ENCODE assay signal across 16 cellular contexts in genomic region chr9:100354121-100354800, GRCh38. TPM values are rescaled to one million over a fixed set of nuclear protein-coding genes. Genes with fewer than 3 reads are reported as not detected.
DNase-seq lines count a peak whose midpoint lies in the region; ATAC-seq, FAIRE-seq and TF ChIP-seq lines count a peak whose summit lies in the region.
"Had no signal": no experiment of that assay in that cellular context is flagged by ENCODE, and none has a peak within 500 bp of the region (broad histone marks: within the 10 kb centered on the region; RNA-seq: fewer than 3 reads in every experiment).

No MANE protein-coding gene starts in this region.

- peaks cover 0 to 14% of the 10 kb centered on the region in 2 donors for H3K4me1 ChIP-seq in right atrium auricular region

- DNase-seq in NOMO-1 treated with DMSO at 0.1 percent for 48 hours (lab: John Stamatoyannopoulos, UW; ENCODE audit: unreplicated experiment) = peak; percentile 16
- no peak for DNase-seq in NOMO-1 treated with dmso at 0.1 percent for 144 hours (lab: John Stamatoyannopoulos, UW; ENCODE audit: unreplicated experiment)
- DNase-seq in HFFc6 = no peak
- DNase-seq in naive thymus-derived CD8-positive, alpha-beta T cell = peak in 1 of 10 donors; percentile 7
- DNase-seq in right atrium auricular region (ENCODE audit: low spot score) = no peak
- no peak for DNase-seq in RCC 7860 (ENCODE audit: low spot score)
- DNase-seq: activated CD4-positive, alpha-beta T cell treated with anti-CD3 and anti-CD28 coated beads, Interleukin-2, amount 50 U/mL, for 1 hour; NCI-H1930; pancreas; stimulated activated CD4-positive, alpha-beta T cell treated with anti-CD3 and anti-CD28 coated beads, Interleukin-4, amount 100 ng/mL, for 1 hour had no signal

- no peaks in the 10 kb centered on the region for H3K27me3 ChIP-seq in right atrium auricular region
- H3K27me3 ChIP-seq: esophagus muscularis mucosa, pancreas, suprapubic skin had no signal

- H3K27me3 Mint-ChIP-seq in HFFc6 (ENCODE audit: insufficient read depth) = peaks cover 3% of the 10 kb centered on the region; the same call in 1 of the 2 replicates
- H3K27me3 Mint-ChIP-seq in activated T-helper 17 cell treated with anti-CD3 and anti-CD28 coated beads, Interleukin-2, amount 50 U/mL, for 72 hours = no peaks in the 10 kb centered on the region
- no peaks in the 10 kb centered on the region for H3K27me3 Mint-ChIP-seq in naive thymus-derived CD8-positive, alpha-beta T cell

- H3K27ac ChIP-seq in right atrium auricular region = no peak overlapping the region
- H3K27ac ChIP-seq: esophagus muscularis mucosa, pancreas, RWPE1, suprapubic skin had no signal

- no peak for FAIRE-seq in RCC 7860 (lab: Jason Lieb, UNC)
- FAIRE-seq: A204.1, pancreas had no signal

- H3K4me3 ChIP-seq in right atrium auricular region = no peak overlapping the region

- H3K4me3 Mint-ChIP-seq in HFFc6 = peak overlapping the region; percentile 14
- H3K4me3 Mint-ChIP-seq in activated T-helper 17 cell treated with anti-CD3 and anti-CD28 coated beads, Interleukin-2, amount 50 U/mL, for 72 hours = peak overlapping the region; percentile 98
- H3K4me3 Mint-ChIP-seq in naive thymus-derived CD8-positive, alpha-beta T cell = peak overlapping the region; percentile 2 to 75 (median 55)

- TF ChIP-seq CTCF in HFFc6 (IDR thresholded peaks at IDR 0.05) = 0 out of 2 replicates have a peak, but pooled peaks have one; percentile 15
- TF ChIP-seq CTCF in right atrium auricular region (IDR thresholded peaks at IDR 0.05) = no peak

- H3K36me3 ChIP-seq in right atrium auricular region = no peaks in the 10 kb centered on the region
- H3K36me3 ChIP-seq: esophagus muscularis mucosa, pancreas, suprapubic skin had no signal

- ATAC-seq in activated T-helper 17 cell treated with anti-CD3 and anti-CD28 coated beads, Interleukin-2, amount 50 U/mL, for 72 hours (replicated peaks) = no peak
- ATAC-seq in naive thymus-derived CD8-positive, alpha-beta T cell = no peak
- no peak for ATAC-seq in HG03571 (IDR thresholded peaks at IDR 0.05; ENCODE audit: unreplicated experiment)
- ATAC-seq: pancreas had no signal

- H3K9me3 ChIP-seq in right atrium auricular region = no peaks in the 10 kb centered on the region
- H3K9me3 ChIP-seq: esophagus muscularis mucosa, pancreas, suprapubic skin had no signal

- no peaks in the 10 kb centered on the region for H3K9me3 Mint-ChIP-seq in HFFc6
- H3K9me3 Mint-ChIP-seq in activated T-helper 17 cell treated with anti-CD3 and anti-CD28 coated beads, Interleukin-2, amount 50 U/mL, for 72 hours = no peaks in the 10 kb centered on the region
- H3K9me3 Mint-ChIP-seq in naive thymus-derived CD8-positive, alpha-beta T cell = peaks cover 0 to 15% (median 11%) of the 10 kb centered on the region in 9 donors

- no peak overlapping the region for H3K27ac Mint-ChIP-seq in HFFc6
- no peak overlapping the region for H3K27ac Mint-ChIP-seq in activated T-helper 17 cell treated with anti-CD3 and anti-CD28 coated beads, Interleukin-2, amount 50 U/mL, for 72 hours
- peak overlapping the region in 8 of 10 donors; percentile 25 to 84 (median 62) for H3K27ac Mint-ChIP-seq in naive thymus-derived CD8-positive, alpha-beta T cell

- peaks cover 15% of the 10 kb centered on the region for H3K36me3 Mint-ChIP-seq in HFFc6 (ENCODE audit: low read depth)
- H3K36me3 Mint-ChIP-seq in activated T-helper 17 cell treated with anti-CD3 and anti-CD28 coated beads, Interleukin-2, amount 50 U/mL, for 72 hours (ENCODE audit: low read depth) = peaks cover 11% of the 10 kb centered on the region
- peaks cover 0 to 14% (median 10%) of the 10 kb centered on the region in 3 donors for H3K36me3 Mint-ChIP-seq in naive thymus-derived CD8-positive, alpha-beta T cell

- peaks cover 48% of the 10 kb centered on the region for H3K4me1 Mint-ChIP-seq in HFFc6 (ENCODE audit: low read depth)
- H3K4me1 Mint-ChIP-seq in activated T-helper 17 cell treated with anti-CD3 and anti-CD28 coated beads, Interleukin-2, amount 50 U/mL, for 72 hours = peaks cover 19% of the 10 kb centered on the region
- H3K4me1 Mint-ChIP-seq in naive thymus-derived CD8-positive, alpha-beta T cell = peaks cover 20 to 56% (median 45%) of the 10 kb centered on the region in 4 donors

- POLR2A ChIA-PET in naive thymus-derived CD8-positive, alpha-beta T cell (lab: Charles Lee) = interaction anchor here (1.1 kb wide), 1 partner anchor 57 kb away, joined by 3 read pairs; no protein-coding TSS in a partner anchor

RNA-seq across cellular contexts. Expression of gene TEX10, which starts 1.5 kb away (rescaled TPM):
- total RNA-seq in HFFc6 (2021; fragmentation: NEBNext Ultra II Directional; extraction: Animal tissue kit (Norgen Biotek cat#: 25700)) = 10 to 100 TPM; 25.7 to 29.5 (median 25.9) TPM
- total RNA-seq in activated T-helper 17 cell treated with anti-CD3 and anti-CD28 coated beads, Interleukin-2, amount 50 U/mL, for 72 hours = 10 to 100 TPM; 19.3 to 32.8 TPM
- total RNA-seq in naive thymus-derived CD8-positive, alpha-beta T cell = 10 to 100 TPM; 27.3 to 27.7 TPM
- 10 to 100 TPM in 2 of 3 donors, 1 to 10 TPM in 1; 9.6 to 15.6 (median 14.8) TPM for polyA plus RNA-seq in naive thymus-derived CD8-positive, alpha-beta T cell
- 1 to 10 TPM; 8.6 to 9.9 TPM for total RNA-seq in right atrium auricular region

Comparison
In these comparisons a context has a peak if more than half of its experiments do, and no peak if none do; other contexts are left out.
1. H3K27ac Mint-ChIP-seq: peak in naive thymus-derived CD8-positive, alpha-beta T cell (8 of 10); none in HFFc6 (single experiment) and activated T-helper 17 cell treated with anti-CD3 and anti-CD28 coated beads, Interleukin-2, amount 50 U/mL, for 72 hours (single experiment).
2. H3K4me3 Mint-ChIP-seq: peak in every context shown above with its lines; median percentile 98 in activated T-helper 17 cell treated with anti-CD3 and anti-CD28 coated beads, Interleukin-2, amount 50 U/mL, for 72 hours; 55 in naive thymus-derived CD8-positive, alpha-beta T cell; 14 in HFFc6.